In the genomic region with DNA sequence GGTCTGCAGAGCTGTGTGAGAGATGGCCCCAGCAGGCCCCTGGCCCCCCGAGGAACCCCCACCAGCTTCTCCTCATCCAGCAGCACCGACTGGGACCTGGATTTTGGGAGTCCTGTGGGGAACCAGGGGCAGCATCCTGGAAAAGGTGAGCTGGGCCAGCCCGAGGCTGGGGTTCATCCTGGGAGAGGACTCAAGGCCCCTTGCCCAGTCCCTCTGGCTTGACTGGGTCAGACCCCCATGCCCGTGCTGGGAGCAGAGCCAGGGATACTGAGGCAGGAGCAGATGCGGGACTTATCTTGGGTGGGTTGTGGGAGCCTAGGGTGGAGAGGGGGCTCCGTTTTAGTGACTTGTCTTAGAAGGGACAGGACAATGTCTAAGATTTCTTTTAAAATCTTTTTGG, we compare ENCODE assay signal across 21 cellular contexts. TPM values are rescaled to one million over a fixed set of nuclear protein-coding genes. Genes with fewer than 3 reads are reported as not detected.
"Had no signal": no experiment of that assay in that cellular context is flagged by ENCODE, and none has a peak within 500 bp of the region (broad histone marks: within the 10 kb centered on the region; RNA-seq: fewer than 3 reads in every experiment).

No MANE protein-coding gene starts in this region.

- FAIRE-seq: endometrium, keratinocyte had no signal

- H3K9me3 ChIP-seq: breast epithelium, heart right ventricle, thyroid gland had no signal

- DNase-seq: activated CD4-positive, alpha-beta T cell treated with anti-CD3 and anti-CD28 coated beads, Interleukin-2, amount 10 ng/mL, durations not matched to agents 7 days and 5 days; activated CD4-positive, CD25-positive, alpha-beta regulatory T cell treated with anti-CD3 and anti-CD28 coated beads, Interleukin-2, amount 50 U/mL, for 72 hours; activated CD8-positive, alpha-beta memory T cell treated with anti-CD3 and anti-CD28 coated beads, Interleukin-2, amount 10 ng/mL, durations not matched to agents 7 days and 5 days; activated CD8-positive, alpha-beta T cell treated with anti-CD3 and anti-CD28 coated beads for 36 hours; activated naive CD8-positive, alpha-beta T cell treated with anti-CD3 and anti-CD28 coated beads for 36 hours; activated T-cell treated with anti-CD3 and anti-CD28 coated beads for 4 hours; cerebellar nuclear complex; cortex of kidney; foreskin fibroblast; heart right ventricle; naive thymus-derived CD4-positive, alpha-beta T cell; occipital lobe; stimulated activated CD4-positive, alpha-beta T cell treated with anti-CD3 and anti-CD28 coated beads, Interleukin-4, amount 100 ng/mL, for 1 hour; substantia nigra; thyroid gland; WERI-Rb-1 had no signal

- ATAC-seq: activated CD8-positive, alpha-beta memory T cell treated with anti-CD3 and anti-CD28 coated beads, Interleukin-2, amount 10 ng/mL, durations not matched to agents 7 days and 5 days; activated CD8-positive, alpha-beta T cell treated with anti-CD3 and anti-CD28 coated beads for 36 hours; heart right ventricle; naive thymus-derived CD4-positive, alpha-beta T cell had no signal

- H3K4me1 ChIP-seq: breast epithelium, thyroid gland had no signal

- H3K4me3 ChIP-seq: breast epithelium, lung, thyroid gland had no signal

- H3K27ac ChIP-seq: breast epithelium, thyroid gland, WERI-Rb-1 had no signal

- H3K27me3 ChIP-seq: breast epithelium, heart right ventricle, thyroid gland had no signal

RNA-seq across cellular contexts. Expression of a gene that starts 47.5 kb away (rescaled TPM):
- total RNA-seq: activated CD8-positive, alpha-beta memory T cell treated with anti-CD3 and anti-CD28 coated beads, Interleukin-2, amount 10 ng/mL, durations not matched to agents 7 days and 5 days; T-helper 2 cell treated with Interferon-gamma antibody and Interleukin-4, amounts not matched to agents 100 ng/mL and 5 ng/mL, for 36 hours had no signal
